Comparison of ENCODE assay signal across 10 cellular contexts in genomic region chr12:113463746-113464743, GRCh38. TPM values are rescaled to one million over a fixed set of nuclear protein-coding genes. Genes with fewer than 3 reads are reported as not detected.
A peak's percentile ranks its signal among the peaks of the same experiment; 100 is the strongest.
DNase-seq lines count a peak whose midpoint lies in the region; ATAC-seq and TF ChIP-seq lines count a peak whose summit lies in the region.
"Had no signal": no experiment of that assay in that cellular context is flagged by ENCODE, and none has a peak within 500 bp of the region (broad histone marks: within the 10 kb centered on the region; RNA-seq: fewer than 3 reads in every experiment).

No MANE protein-coding gene starts in this region.

- H4K20me1 ChIP-seq in H9 (ENCODE audit: control insufficient read depth, insufficient read depth, insufficient read length), result no peaks in the 10 kb centered on the region

- H2BK12ac ChIP-seq in H9 (ENCODE audit: insufficient read length, low read depth, low read length), result no peak overlapping the region

- H4K91ac ChIP-seq in H9 (ENCODE audit: insufficient read length, low read depth, low read length), result no peak overlapping the region

- no peak overlapping the region for H3T11ph ChIP-seq in H9 (ENCODE audit: low read length)

- peaks cover 27% of the 10 kb centered on the region for H3K27me3 ChIP-seq in CD8-positive, alpha-beta memory T cell (ENCODE audit: insufficient read depth, low read length, poor library complexity, severe bottlenecking)
- peaks cover 65% of the 10 kb centered on the region for H3K27me3 ChIP-seq in H9 (ENCODE audit: insufficient read depth, low read length)

- peaks cover 22 to 42% (median 23%) of the 10 kb centered on the region in 3 donors for H3K4me1 Mint-ChIP-seq in CD8-positive, alpha-beta memory T cell
- peaks cover 44 to 45% of the 10 kb centered on the region in 2 experiments for H3K4me1 Mint-ChIP-seq in H9
- H3K4me1 Mint-ChIP-seq in chondrocyte (ENCODE audit: low read depth), result peaks cover 26% of the 10 kb centered on the region
- peaks cover 22% of the 10 kb centered on the region for H3K4me1 Mint-ChIP-seq in nephron

- H2AFZ ChIP-seq in H9 (ENCODE audit: low read length), result no peak overlapping the region

- no peak overlapping the region for H2BK15ac ChIP-seq in H9 (ENCODE audit: low read depth, low read length)

- H3K27ac Mint-ChIP-seq in CD8-positive, alpha-beta memory T cell, result peak overlapping the region in 1 of 8 donors; percentile 1
- H3K27ac Mint-ChIP-seq in H9 (peak overlapping the region in 1 of 3 experiments; percentile 2; a peak in 1 of 7 replicates), chondrocyte (ENCODE audit: unreplicated experiment) (no peak overlapping the region), nephron (no peak overlapping the region)

- peaks cover 0 to 3% (median 0%) of the 10 kb centered on the region in 3 donors for H3K36me3 Mint-ChIP-seq in CD8-positive, alpha-beta memory T cell
- H3K36me3 Mint-ChIP-seq in H9 (ENCODE audit: insufficient read depth in 1 of 3, low read depth in 3 of 3) (peaks cover 0 to 30% (median 2%) of the 10 kb centered on the region in 3 experiments; a peak in 5 of 7 replicates), chondrocyte (ENCODE audit: low read depth) (no peaks in the 10 kb centered on the region), nephron (ENCODE audit: low read depth) (peaks cover 3% of the 10 kb centered on the region)

- no peak overlapping the region for H3K4ac ChIP-seq in H9 (ENCODE audit: low read depth, low read length)

- WGBS in H9 (ENCODE audit: extremely low coverage, insufficient read length, low lambda C conversion rate), result no CpG with 5 or more reads among the region's 73 CpGs

- no peak overlapping the region for H3K56ac ChIP-seq in H9 (ENCODE audit: insufficient read length, low read depth, low read length)

- no peak overlapping the region for H2BK120ac ChIP-seq in H9 (ENCODE audit: low read depth, low read length, poor library complexity, severe bottlenecking)

- no peak overlapping the region for H3K14ac ChIP-seq in H9 (ENCODE audit: insufficient read depth, low read length)

- peak overlapping the region; percentile 40 for H3K4me2 ChIP-seq in H9 (ENCODE audit: insufficient read depth, insufficient read length, low read length)

- H3K27ac ChIP-seq in CD8-positive, alpha-beta memory T cell (ENCODE audit: low read depth, low read length), result no peak overlapping the region
- H3K27ac ChIP-seq in H9 (ENCODE audit: insufficient read length, low read depth, low read length) (no peak overlapping the region), substantia nigra (ENCODE audit: low read depth, low read length, poor library complexity, severe bottlenecking) (no peak overlapping the region)

- H3K18ac ChIP-seq in H9 (ENCODE audit: insufficient read length, low read depth, low read length), result no peak overlapping the region

- H4K5ac ChIP-seq in H9 (ENCODE audit: insufficient read length, low read depth, low read length), result no peak overlapping the region

- no peak overlapping the region for H3K23ac ChIP-seq in H9 (ENCODE audit: insufficient read length, low read depth, low read length)

- ATAC-seq in GM21526 (IDR thresholded peaks at IDR 0.05; ENCODE audit: low FRiP score, unreplicated experiment) (no peak), HG03342 (IDR thresholded peaks at IDR 0.05; ENCODE audit: unreplicated experiment) (no peak)
- ATAC-seq: left lobe of liver had no signal

- no peak for TF ChIP-seq CTCF in H9 (conservative IDR thresholded peaks at IDR 0.05)
- TF ChIP-seq CTCF in chondrocyte (IDR thresholded peaks at IDR 0.05), result no peak
- no peak for TF ChIP-seq CTCF in nephron (IDR thresholded peaks at IDR 0.05; ENCODE audit: unreplicated experiment in 3 of 3)

- H3K9me3 ChIP-seq in CD8-positive, alpha-beta memory T cell (ENCODE audit: low read length), result no peaks in the 10 kb centered on the region
- no peaks in the 10 kb centered on the region for H3K9me3 ChIP-seq in H9 (ENCODE audit: control insufficient read depth, low read depth, low read length)

- H3K79me2 ChIP-seq in H9 (ENCODE audit: insufficient read depth, low read length), result no peaks in the 10 kb centered on the region

- H3K27me3 Mint-ChIP-seq in CD8-positive, alpha-beta memory T cell, result peaks cover 53 to 71% of the 10 kb centered on the region in 2 donors
- H3K27me3 Mint-ChIP-seq in H9 (ENCODE audit: low read depth), result peaks cover 99% of the 10 kb centered on the region
- H3K27me3 Mint-ChIP-seq in chondrocyte (ENCODE audit: low read depth), result peaks cover 56% of the 10 kb centered on the region
- H3K27me3 Mint-ChIP-seq in nephron (ENCODE audit: low read depth), result peaks cover 99% of the 10 kb centered on the region

- CTCF ChIA-PET in CD8-positive, alpha-beta memory T cell (lab: Charles Lee), result no interaction called here

- no peak overlapping the region for H2AK5ac ChIP-seq in H9 (ENCODE audit: insufficient read length, low read length)

- H2BK5ac ChIP-seq in H9 (ENCODE audit: insufficient read length, low read length), result no peak overlapping the region

- POLR2A ChIA-PET in CD8-positive, alpha-beta memory T cell (lab: Charles Lee), result no interaction called here

- peak overlapping the region; percentile 43 to 82 (median 70) for H3K4me3 Mint-ChIP-seq in CD8-positive, alpha-beta memory T cell
- H3K4me3 Mint-ChIP-seq in H9 (peak overlapping the region; percentile 52 to 74), chondrocyte (ENCODE audit: unreplicated experiment) (peak overlapping the region; percentile 46), nephron (peak overlapping the region; percentile 16 to 65 (median 40))

- H3K79me1 ChIP-seq in H9 (ENCODE audit: insufficient read depth, low read depth, low read length, poor library complexity, severe bottlenecking), result no peaks in the 10 kb centered on the region

- H3K23me2 ChIP-seq in H9 (ENCODE audit: insufficient read length, low read depth, low read length, poor library complexity, severe bottlenecking), result peaks cover 13% of the 10 kb centered on the region

- DNase-seq in CD8-positive, alpha-beta memory T cell, result no peak
- DNase-seq in H9 (peak; percentile 65), chondrocyte (ENCODE audit: low spot score) (no peak), substantia nigra (lab: John Stamatoyannopoulos, UW) (no peak)
- DNase-seq in stimulated activated CD8-positive, alpha-beta memory T cell treated with anti-CD3 and anti-CD28 coated beads, Interleukin-4, amount 100 ng/mL, for 48 hours, result no peak
- DNase-seq: effector CD8-positive, alpha-beta T cell had no signal

- H3K4me3 ChIP-seq in CD8-positive, alpha-beta memory T cell (ENCODE audit: low read length), result no peak overlapping the region

- no peaks in the 10 kb centered on the region for H3K36me3 ChIP-seq in CD8-positive, alpha-beta memory T cell (ENCODE audit: insufficient read depth, low read length)

- no peak overlapping the region for H3K9ac ChIP-seq in H9 (ENCODE audit: extremely low read depth, insufficient read length, low read length)

- peaks cover 13% of the 10 kb centered on the region for H3K4me1 ChIP-seq in CD8-positive, alpha-beta memory T cell (ENCODE audit: insufficient read depth, low read length)
- no peaks in the 10 kb centered on the region; the same call in 1 of the 2 replicates for H3K4me1 ChIP-seq in H9 (ENCODE audit: insufficient read depth, low read length)

- no peak overlapping the region for H4K8ac ChIP-seq in H9 (replicated peaks; ENCODE audit: insufficient read length, low read depth, low read length)

- H3K9me3 Mint-ChIP-seq in CD8-positive, alpha-beta memory T cell, result peaks cover 0 to 6% (median 0%) of the 10 kb centered on the region in 5 donors
- H3K9me3 Mint-ChIP-seq in H9, result peaks cover 0 to 2% of the 10 kb centered on the region in 2 experiments; a peak in 2 of 5 replicates
- no peaks in the 10 kb centered on the region for H3K9me3 Mint-ChIP-seq in chondrocyte (ENCODE audit: low read depth)
- H3K9me3 Mint-ChIP-seq in nephron, result no peaks in the 10 kb centered on the region

- H2BK20ac ChIP-seq in H9 (ENCODE audit: low read depth, low read length, poor library complexity, severe bottlenecking), result no peak overlapping the region

RNA-seq across cellular contexts. Expression of gene LHX5, which starts 7.6 kb away (rescaled TPM):
- not detected for total RNA-seq in CD8-positive, alpha-beta memory T cell
- polyA plus RNA-seq in CD8-positive, alpha-beta memory T cell, result not detected
- total RNA-seq in H9 (2021) (1.9 and 2.1 TPM in 2 replicates), chondrocyte (not detected in 3 replicates)
- total RNA-seq: left lobe of liver had no signal

RNA-seq across cellular contexts. Expression of gene SDSL, which starts 41.9 kb away (rescaled TPM):
- under 1 TPM; 0.20 to 0.24 TPM for total RNA-seq in CD8-positive, alpha-beta memory T cell
- not detected for polyA plus RNA-seq in CD8-positive, alpha-beta memory T cell
- total RNA-seq in H9 (2021) (0.46 and 1.1 TPM in 2 replicates), chondrocyte (8.4 to 9.4 TPM (median 8.7 TPM) in 3 replicates)
